8 cellular contexts compared by ENCODE assay signal in the genomic region with DNA sequence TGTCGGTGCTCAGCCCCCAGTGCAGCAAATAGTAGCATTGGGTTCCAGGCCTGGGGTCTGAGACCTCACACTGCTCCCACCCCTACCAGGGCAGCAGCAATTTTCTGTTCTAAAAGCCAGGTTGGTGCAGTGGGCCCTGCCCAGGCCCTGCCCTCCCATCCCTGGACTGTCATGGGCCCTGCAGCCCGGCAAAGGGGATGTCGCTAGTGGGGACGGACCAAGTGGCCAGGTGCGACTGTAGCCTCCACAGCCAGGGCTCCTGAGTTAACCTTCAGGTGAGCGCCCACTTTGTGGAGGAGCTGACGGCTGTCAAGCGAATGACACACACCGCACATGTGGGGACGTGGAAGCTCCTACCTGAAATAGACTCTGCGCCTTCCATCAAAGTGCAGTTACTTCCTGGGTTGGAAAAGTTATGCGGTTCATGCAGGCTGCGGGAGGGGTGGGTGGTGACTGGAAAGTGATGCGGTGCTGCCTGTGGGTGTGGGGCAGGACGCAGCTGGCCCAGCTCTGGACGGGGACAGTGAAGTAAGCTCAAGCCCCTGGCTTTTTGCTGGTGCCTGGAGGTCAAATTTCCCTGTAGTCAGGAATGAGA. TPM values are rescaled to one million over a fixed set of nuclear protein-coding genes. Genes with fewer than 3 reads are reported as not detected.
A peak's percentile ranks its signal among the peaks of the same experiment; 100 is the strongest.
DNase-seq lines count a peak whose midpoint lies in the region; ATAC-seq, FAIRE-seq and TF ChIP-seq lines count a peak whose summit lies in the region.
"Had no signal": no experiment of that assay in that cellular context is flagged by ENCODE, and none has a peak within 500 bp of the region (broad histone marks: within the 10 kb centered on the region; RNA-seq: fewer than 3 reads in every experiment).

No MANE protein-coding gene starts in this region.

- H3K9me3 ChIP-seq in heart right ventricle, result no peaks in the 10 kb centered on the region

- POLR2A ChIA-PET in activated CD4-positive, alpha-beta memory T cell treated with anti-CD3 and anti-CD28 coated beads for 36 hours (lab: Charles Lee), result interaction anchor here (2.2 kb wide), 1 partner anchor 12 kb away, joined by 15 read pairs; no protein-coding TSS in a partner anchor

- peaks cover 61% of the 10 kb centered on the region for H3K4me1 Mint-ChIP-seq in activated CD4-positive, alpha-beta memory T cell treated with anti-CD3 and anti-CD28 coated beads for 36 hours (ENCODE audit: low read depth)
- H3K4me1 Mint-ChIP-seq in stimulated activated memory B cell treated with anti-CD40 and anti-IgM and Interleukin-4, amounts not matched to agents 10 μg/mL and 1 μg/mL and 100 μg/mL, for 72 hours, result peaks cover 77% of the 10 kb centered on the region

- ATAC-seq in heart right ventricle (no peak), HG03025 (IDR thresholded peaks at IDR 0.05; ENCODE audit: low FRiP score, unreplicated experiment) (no peak)
- no peak for ATAC-seq in stimulated activated memory B cell treated with anti-CD40 and anti-IgM and Interleukin-4, amounts not matched to agents 10 μg/mL and 1 μg/mL and 100 μg/mL, for 72 hours

- H3K36me3 Mint-ChIP-seq in activated CD4-positive, alpha-beta memory T cell treated with anti-CD3 and anti-CD28 coated beads for 36 hours, result peaks cover 7% of the 10 kb centered on the region
- H3K36me3 Mint-ChIP-seq in stimulated activated memory B cell treated with anti-CD40 and anti-IgM and Interleukin-4, amounts not matched to agents 10 μg/mL and 1 μg/mL and 100 μg/mL, for 72 hours, result peaks cover 5% of the 10 kb centered on the region

- intact Hi-C loops in activated CD4-positive, alpha-beta memory T cell treated with anti-CD3 and anti-CD28 coated beads for 36 hours (cut with micrococcal nuclease), result no loop called here
- intact Hi-C loops in heart right ventricle (cut with DNase I), result no loop called here

- no peaks in the 10 kb centered on the region for H3K9me3 Mint-ChIP-seq in activated CD4-positive, alpha-beta memory T cell treated with anti-CD3 and anti-CD28 coated beads for 36 hours
- H3K9me3 Mint-ChIP-seq in stimulated activated memory B cell treated with anti-CD40 and anti-IgM and Interleukin-4, amounts not matched to agents 10 μg/mL and 1 μg/mL and 100 μg/mL, for 72 hours, result peaks cover 2% of the 10 kb centered on the region

- H3K27me3 ChIP-seq in heart right ventricle, result no peaks in the 10 kb centered on the region

- CTCF ChIA-PET in activated CD4-positive, alpha-beta memory T cell treated with anti-CD3 and anti-CD28 coated beads for 36 hours (lab: Charles Lee), result interaction anchor here (0.8 to 1.8 kb wide), 4 partner anchors 13 to 26 kb away, joined by 3 to 4 read pairs (median 4); no protein-coding TSS in a partner anchor

- H3K4me1 ChIP-seq in heart right ventricle, result peaks cover 44 to 90% (median 79%) of the 10 kb centered on the region in 9 donors

- H3K4me3 Mint-ChIP-seq in activated CD4-positive, alpha-beta memory T cell treated with anti-CD3 and anti-CD28 coated beads for 36 hours, result peak overlapping the region; percentile 78
- H3K4me3 Mint-ChIP-seq in stimulated activated memory B cell treated with anti-CD40 and anti-IgM and Interleukin-4, amounts not matched to agents 10 μg/mL and 1 μg/mL and 100 μg/mL, for 72 hours, result peak overlapping the region; percentile 78

- TF ChIP-seq CTCF in heart right ventricle (IDR thresholded peaks at IDR 0.05), result no peak

- no peaks in the 10 kb centered on the region for H3K27me3 Mint-ChIP-seq in activated CD4-positive, alpha-beta memory T cell treated with anti-CD3 and anti-CD28 coated beads for 36 hours
- no peaks in the 10 kb centered on the region for H3K27me3 Mint-ChIP-seq in stimulated activated memory B cell treated with anti-CD40 and anti-IgM and Interleukin-4, amounts not matched to agents 10 μg/mL and 1 μg/mL and 100 μg/mL, for 72 hours

- 71 to 83% methylated on average over 16 of the region's 16 CpGs for WGBS in heart right ventricle, 2 donors

- peaks cover 0 to 15% (median 0%) of the 10 kb centered on the region in 9 donors for H3K36me3 ChIP-seq in heart right ventricle

- peak overlapping the region; percentile 24 for H3K27ac Mint-ChIP-seq in activated CD4-positive, alpha-beta memory T cell treated with anti-CD3 and anti-CD28 coated beads for 36 hours
- peak overlapping the region; percentile 62 for H3K27ac Mint-ChIP-seq in stimulated activated memory B cell treated with anti-CD40 and anti-IgM and Interleukin-4, amounts not matched to agents 10 μg/mL and 1 μg/mL and 100 μg/mL, for 72 hours

- no peak for DNase-seq in HTR-8/SVneo (ENCODE audit: insufficient read length, low spot score)
- peak; percentile 31 for DNase-seq in activated CD4-positive, alpha-beta memory T cell treated with anti-CD3 and anti-CD28 coated beads for 36 hours
- DNase-seq in heart right ventricle, result no peak
- DNase-seq in NCI-H2196 treated with DMSO at 0.1 percent for 48 hours (lab: John Stamatoyannopoulos, UW; ENCODE audit: unreplicated experiment), result no peak
- DNase-seq in DMS 273 (lab: John Stamatoyannopoulos, UW; ENCODE audit: unreplicated experiment), result no peak
- DNase-seq: SW 1271 had no signal

- peak overlapping the region in 9 of 10 donors; percentile 86 to 94 (median 90) for H3K27ac ChIP-seq in heart right ventricle

- H3K4me3 ChIP-seq in heart right ventricle, result peak overlapping the region; percentile 84 to 99 (median 94)

- peak; percentile 13 for FAIRE-seq in HTR-8/SVneo (lab: Jason Lieb, UNC)

RNA-seq across cellular contexts. Expression of gene INF2, which starts 1.5 kb away (rescaled TPM):
- 10 to 100 TPM; 66.7 to 71.5 TPM for total RNA-seq in activated CD4-positive, alpha-beta memory T cell treated with anti-CD3 and anti-CD28 coated beads for 36 hours
- total RNA-seq in heart right ventricle, result 10 to 100 TPM; 22.5 to 40.1 (median 27.7) TPM
- polyA plus RNA-seq in heart right ventricle, result 10 to 100 TPM; 27.0 to 73.8 TPM

RNA-seq across cellular contexts. Expression of gene ADSS1, which starts 33.1 kb away (rescaled TPM):
- 1 to 10 TPM; 2.3 to 3.3 TPM for total RNA-seq in activated CD4-positive, alpha-beta memory T cell treated with anti-CD3 and anti-CD28 coated beads for 36 hours
- total RNA-seq in heart right ventricle, result 100 to 1,000 TPM; 159 to 295 (median 195) TPM
- 100 to 1,000 TPM in 1 of 2 donors, 10 to 100 TPM in 1; 74.6 to 220 TPM for polyA plus RNA-seq in heart right ventricle

Comparison
In these comparisons a context has a peak if more than half of its experiments do, and no peak if none do; other contexts are left out.
1. RNA of gene ADSS1, which starts 33.1 kb away (total RNA-seq): 159 to 295 TPM in heart right ventricle; 2.3 to 3.3 TPM in activated CD4-positive, alpha-beta memory T cell treated with anti-CD3 and anti-CD28 coated beads for 36 hours; every median in the first group is over 10 times any median in the second.